8 cellular contexts compared by ENCODE assay signal in genomic region chr3:196643201-196643749, GRCh38. TPM values are rescaled to one million over a fixed set of nuclear protein-coding genes. Genes with fewer than 3 reads are reported as not detected.
A peak's percentile ranks its signal among the peaks of the same experiment; 100 is the strongest.
DNase-seq lines count a peak whose midpoint lies in the region; ATAC-seq lines count a peak whose summit lies in the region.

No MANE protein-coding gene starts in this region.

- DNase-seq in activated T-cell treated with anti-CD3 and anti-CD28 coated beads, Interleukin-2, amount 50 U/mL, for 72 hours: peak; percentile 60 to 61
- peak; percentile 96 for DNase-seq in stimulated activated naive B cell treated with anti-CD40 and anti-IgM and Interleukin-4, amounts not matched to agents 10 μg/mL and 1 μg/mL and 100 μg/mL, for 72 hours
- DNase-seq in GM03348 (ENCODE audit: low spot score) (no peak), DMS79 (lab: John Stamatoyannopoulos, UW) (no peak), NCI-H226 (no peak)

- peak overlapping the region; percentile 83 to 93 for H3K4me3 Mint-ChIP-seq in activated T-cell treated with anti-CD3 and anti-CD28 coated beads, Interleukin-2, amount 50 U/mL, for 72 hours
- peak overlapping the region; percentile 93 to 95 for H3K4me3 Mint-ChIP-seq in stimulated activated naive B cell treated with anti-CD40 and anti-IgM and Interleukin-4, amounts not matched to agents 10 μg/mL and 1 μg/mL and 100 μg/mL, for 72 hours

- H3K27me3 Mint-ChIP-seq in activated T-cell treated with anti-CD3 and anti-CD28 coated beads, Interleukin-2, amount 50 U/mL, for 72 hours (ENCODE audit: low read depth): no peaks in the 10 kb centered on the region
- H3K27me3 Mint-ChIP-seq in stimulated activated naive B cell treated with anti-CD40 and anti-IgM and Interleukin-4, amounts not matched to agents 10 μg/mL and 1 μg/mL and 100 μg/mL, for 72 hours: no peaks in the 10 kb centered on the region

- no peaks in the 10 kb centered on the region for H3K9me3 Mint-ChIP-seq in activated T-cell treated with anti-CD3 and anti-CD28 coated beads, Interleukin-2, amount 50 U/mL, for 72 hours
- H3K9me3 Mint-ChIP-seq in stimulated activated naive B cell treated with anti-CD40 and anti-IgM and Interleukin-4, amounts not matched to agents 10 μg/mL and 1 μg/mL and 100 μg/mL, for 72 hours: no peaks in the 10 kb centered on the region

- ATAC-seq in GM18502 (IDR thresholded peaks at IDR 0.05; ENCODE audit: poor library complexity, unreplicated experiment): peak; percentile 80
- ATAC-seq in GM21390 (IDR thresholded peaks at IDR 0.05; ENCODE audit: unreplicated experiment): peak; percentile 68
- peak; percentile 72 for ATAC-seq in HG03558 (IDR thresholded peaks at IDR 0.05; ENCODE audit: extremely low read depth, unreplicated experiment)
- ATAC-seq in activated T-cell treated with anti-CD3 and anti-CD28 coated beads, Interleukin-2, amount 50 U/mL, for 72 hours (replicated peaks in 1 of 2): peak; percentile 15 to 27
- peak; percentile 79 to 83 for ATAC-seq in stimulated activated naive B cell treated with anti-CD40 and anti-IgM and Interleukin-4, amounts not matched to agents 10 μg/mL and 1 μg/mL and 100 μg/mL, for 72 hours (replicated peaks)

- peaks cover 2 to 7% of the 10 kb centered on the region in 2 donors for H3K36me3 Mint-ChIP-seq in activated T-cell treated with anti-CD3 and anti-CD28 coated beads, Interleukin-2, amount 50 U/mL, for 72 hours (ENCODE audit: insufficient read depth in 2 of 2)
- H3K36me3 Mint-ChIP-seq in stimulated activated naive B cell treated with anti-CD40 and anti-IgM and Interleukin-4, amounts not matched to agents 10 μg/mL and 1 μg/mL and 100 μg/mL, for 72 hours: peaks cover 53 to 75% of the 10 kb centered on the region in 2 donors

- peak overlapping the region; percentile 96 for H3K27ac Mint-ChIP-seq in activated T-cell treated with anti-CD3 and anti-CD28 coated beads, Interleukin-2, amount 50 U/mL, for 72 hours
- peak overlapping the region; percentile 98 for H3K27ac Mint-ChIP-seq in stimulated activated naive B cell treated with anti-CD40 and anti-IgM and Interleukin-4, amounts not matched to agents 10 μg/mL and 1 μg/mL and 100 μg/mL, for 72 hours

- peaks cover 74% of the 10 kb centered on the region for H3K4me1 Mint-ChIP-seq in activated T-cell treated with anti-CD3 and anti-CD28 coated beads, Interleukin-2, amount 50 U/mL, for 72 hours (ENCODE audit: low read depth)
- peaks cover 49 to 84% of the 10 kb centered on the region in 2 donors for H3K4me1 Mint-ChIP-seq in stimulated activated naive B cell treated with anti-CD40 and anti-IgM and Interleukin-4, amounts not matched to agents 10 μg/mL and 1 μg/mL and 100 μg/mL, for 72 hours

RNA-seq across cellular contexts. Expression of gene NRROS, which starts 3.8 kb away (rescaled TPM):
- 10 to 100 TPM; 15.2 to 20.6 TPM for total RNA-seq in activated T-cell treated with anti-CD3 and anti-CD28 coated beads, Interleukin-2, amount 50 U/mL, for 72 hours

Comparison
In these comparisons a context has a peak if more than half of its experiments do, and no peak if none do; other contexts are left out.
1. ATAC-seq: peak in every context shown above with its lines; median percentile 81 in stimulated activated naive B cell treated with anti-CD40 and anti-IgM and Interleukin-4, amounts not matched to agents 10 μg/mL and 1 μg/mL and 100 μg/mL, for 72 hours; 80 in GM18502; 72 in HG03558; 68 in GM21390; 21 in activated T-cell treated with anti-CD3 and anti-CD28 coated beads, Interleukin-2, amount 50 U/mL, for 72 hours.
2. DNase-seq: peak in activated T-cell treated with anti-CD3 and anti-CD28 coated beads, Interleukin-2, amount 50 U/mL, for 72 hours (2 of 2) and stimulated activated naive B cell treated with anti-CD40 and anti-IgM and Interleukin-4, amounts not matched to agents 10 μg/mL and 1 μg/mL and 100 μg/mL, for 72 hours (single experiment); none in GM03348 (single experiment), DMS79 (single experiment) and NCI-H226 (single experiment).